17 cellular contexts compared by ENCODE assay signal in the genomic region with DNA sequence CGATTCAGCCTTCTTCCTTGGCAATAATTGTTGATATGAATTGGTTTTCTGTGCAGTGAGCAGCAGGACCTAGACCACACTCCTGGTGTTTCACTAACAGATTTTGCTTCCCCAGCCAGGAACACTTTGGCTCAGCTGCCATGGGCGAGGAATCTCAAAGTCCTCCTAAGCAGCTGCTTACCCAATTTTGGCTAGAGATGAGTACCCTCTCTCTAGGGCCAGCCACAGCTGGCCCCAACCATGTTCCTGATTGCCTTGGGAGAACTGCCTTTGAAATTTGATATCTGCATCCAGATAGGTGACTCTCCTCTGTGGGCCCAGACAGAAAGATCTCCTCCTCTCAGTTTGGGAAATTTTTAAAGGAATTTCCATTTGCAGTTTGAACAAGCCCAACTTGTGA. TPM values are rescaled to one million over a fixed set of nuclear protein-coding genes. Genes with fewer than 3 reads are reported as not detected.
"Had no signal": no experiment of that assay in that cellular context is flagged by ENCODE, and none has a peak within 500 bp of the region (broad histone marks: within the 10 kb centered on the region; RNA-seq: fewer than 3 reads in every experiment).

No MANE protein-coding gene starts in this region.

RNA-seq across cellular contexts. Expression of a gene that starts 4.7 kb away (rescaled TPM):
- total RNA-seq: activated B cell treated with CpG ODN at 0.5 μM for 24 hours; activated CD4-positive, alpha-beta memory T cell treated with anti-CD3 and anti-CD28 coated beads, Interleukin-2, amount 10 ng/mL, durations not matched to agents 7 days and 5 days; activated CD4-positive, alpha-beta T cell treated with anti-CD3 and anti-CD28 coated beads, Interleukin-2, amount 10 ng/mL, durations not matched to agents 7 days and 5 days; activated CD8-positive, alpha-beta memory T cell treated with anti-CD3 and anti-CD28 coated beads, Interleukin-2, amount 10 ng/mL, durations not matched to agents 7 days and 5 days; activated CD8-positive, alpha-beta T cell treated with anti-CD3 and anti-CD28 coated beads, Interleukin-2, amount 10 ng/mL, durations not matched to agents 7 days and 5 days; activated T-helper 2 cell treated with anti-CD3 and anti-CD28 coated beads, Interferon-gamma antibody, Interleukin-2, Interleukin-4, amounts not matched to agents 10 μg/mL and 5 μg/mL and 100 μg/mL, durations not matched to agents 14 hours and 24 hours and 36 hours; adrenal gland; aorta; astrocyte; body of pancreas; breast epithelium; cardiac septum; cerebellum; T-cell; T-helper 1 cell treated with Interleukin-12 subunit alpha and Interleukin-12 subunit beta and Interleukin-4 antibody, amounts not matched to agents 30 ng/mL and 1 ng/mL, for 36 hours; T-helper 17 cell; T-helper 2 cell treated with Interferon-gamma antibody and Interleukin-4, amounts not matched to agents 100 ng/mL and 5 ng/mL, for 36 hours had no signal
- polyA plus RNA-seq: adrenal gland, aorta had no signal

RNA-seq across cellular contexts. Expression of a gene that starts 25.6 kb away (rescaled TPM):
- total RNA-seq: cardiac septum had no signal
